ENCODE assay signal across 22 cellular contexts in the genomic region with DNA sequence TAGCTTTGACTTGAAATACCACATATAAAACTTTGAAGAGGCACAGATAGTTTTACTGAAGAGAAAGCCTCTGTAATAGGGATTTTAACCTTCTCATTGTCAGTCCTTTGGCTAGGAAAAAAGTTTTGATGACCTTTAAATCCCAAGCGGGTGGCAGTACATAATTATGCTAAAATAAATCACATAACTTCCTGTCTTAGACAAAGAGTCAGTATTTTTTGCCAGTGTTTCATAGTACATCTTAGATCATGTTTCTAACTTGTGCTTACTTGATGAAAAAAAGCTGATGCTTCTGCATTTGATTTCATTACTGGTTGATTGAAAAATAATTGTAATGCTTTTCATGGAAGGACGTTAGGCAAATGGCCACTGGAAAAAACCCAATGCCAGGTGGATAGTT. TPM values are rescaled to one million over a fixed set of nuclear protein-coding genes. Genes with fewer than 3 reads are reported as not detected.
DNase-seq lines count a peak whose midpoint lies in the region; ATAC-seq, FAIRE-seq and TF ChIP-seq lines count a peak whose summit lies in the region.
"Had no signal": no experiment of that assay in that cellular context is flagged by ENCODE, and none has a peak within 500 bp of the region (broad histone marks: within the 10 kb centered on the region; RNA-seq: fewer than 3 reads in every experiment).

No MANE protein-coding gene starts in this region.

- intact Hi-C loops in heart left ventricle (cut with DNase I) (loop anchor here in 2 of 10 donors (5.0 kb wide), 1 partner anchor 37 kb away; no protein-coding TSS in a partner anchor), Right ventricle myocardium inferior (cut with DNase I) (no loop called here), OCI-LY7 (cut with micrococcal nuclease; ENCODE audit: unreplicated experiment) (no loop called here)

- 22 to 47% (median 24%) methylated on average over 2 of the region's 2 CpGs for WGBS in heart left ventricle, 4 donors

- H3K79me2 ChIP-seq in OCI-LY7 (ENCODE audit: insufficient read depth, low read depth, low read length) = no peaks in the 10 kb centered on the region

- H3K4me3 ChIP-seq in heart left ventricle = no peak overlapping the region
- H3K4me3 ChIP-seq in OCI-LY7 (ENCODE audit: low read depth, low read length, poor library complexity, severe bottlenecking) = no peak overlapping the region
- no peak overlapping the region for H3K4me3 ChIP-seq in H7 (ENCODE audit: insufficient read depth, low read depth, low read length)

- no TSS peak for BruUV-seq in OCI-LY7 (replicated peaks; lab: Mats Ljungman, UMichigan)

- no peaks in the 10 kb centered on the region for H3K9me2 ChIP-seq in OCI-LY7 (ENCODE audit: insufficient read depth, low read length)

- DNase-seq in heart left ventricle (no peak), Right ventricle myocardium inferior (ENCODE audit: missing footprints) (no peak), OCI-LY7 (ENCODE audit: low spot score) (no peak), foreskin melanocyte (peak; percentile 61), substantia nigra (lab: John Stamatoyannopoulos, UW) (no peak), H7 (no peak), HTR-8/SVneo (ENCODE audit: insufficient read length, low spot score) (no peak)
- DNase-seq in stimulated activated naive CD4-positive, alpha-beta T cell treated with Interleukin-2 at 50 U/mL for 16 hours (lab: John Stamatoyannopoulos, UW) = no peak
- DNase-seq: 8988T; CD4-positive, CD25-positive, alpha-beta regulatory T cell; COR-L47; DMS 273 treated with DMSO at 0.1 percent for 48 hours; GDM1; H9; IMR-90; Karpas-422; NCI-H1048; NCI-H146; NCI-H2081; NK-92 treated with Interleukin-12 subunit alpha and Interleukin-12 subunit beta, amount 100 ng/mL, for 24 hours had no signal

- no peaks in the 10 kb centered on the region for H3K9me3 ChIP-seq in heart left ventricle
- no peaks in the 10 kb centered on the region for H3K9me3 ChIP-seq in OCI-LY7 (ENCODE audit: low read length)

- no peak for TF ChIP-seq POLR2A in heart left ventricle (IDR thresholded peaks at IDR 0.05)

- H3K27ac ChIP-seq in heart left ventricle (peak overlapping the region in 10 of 12 donors; percentile 2 to 77 (median 52)), OCI-LY7 (ENCODE audit: low read depth, low read length, poor library complexity, severe bottlenecking) (no peak overlapping the region), substantia nigra (ENCODE audit: low read depth, low read length, poor library complexity, severe bottlenecking) (peak overlapping the region; percentile 77)

- no peak for FAIRE-seq in HTR-8/SVneo (lab: Jason Lieb, UNC)

- H3K4me2 ChIP-seq in OCI-LY7 (ENCODE audit: low read length) = peak overlapping the region; percentile 5; the same call in 1 of the 2 replicates

- CTCF ChIA-PET in OCI-LY7 (lab: Charles Lee; ENCODE audit: unreplicated experiment) = no interaction called here

- ATAC-seq in heart left ventricle (no peak), Right ventricle myocardium inferior (no peak)

- no peak for TF ChIP-seq CTCF in heart left ventricle (IDR thresholded peaks at IDR 0.05)
- no peak for TF ChIP-seq CTCF in OCI-LY7 (conservative IDR thresholded peaks at IDR 0.05; ENCODE audit: low read length)

- H4K20me1 ChIP-seq in OCI-LY7 (ENCODE audit: insufficient read depth, low read length) = no peaks in the 10 kb centered on the region

- H3K36me3 ChIP-seq in heart left ventricle (peaks cover 0 to 32% (median 13%) of the 10 kb centered on the region in 9 donors), OCI-LY7 (ENCODE audit: insufficient read depth, low read length) (no peaks in the 10 kb centered on the region), H7 (replicated peaks; ENCODE audit: control insufficient read depth, insufficient read depth, low read length) (no peaks in the 10 kb centered on the region)

- POLR2A ChIA-PET in OCI-LY7 (lab: Charles Lee) = no interaction called here

- H3K27me3 ChIP-seq in heart left ventricle (no peaks in the 10 kb centered on the region), H7 (ENCODE audit: control insufficient read depth, insufficient read depth, low read length) (no peaks in the 10 kb centered on the region)

- H3K4me1 ChIP-seq in heart left ventricle (peaks cover 8 to 80% (median 59%) of the 10 kb centered on the region in 12 donors), OCI-LY7 (ENCODE audit: insufficient read depth, low read length, poor library complexity, severe bottlenecking) (peaks cover 9% of the 10 kb centered on the region)

- H2AFZ ChIP-seq in OCI-LY7 (ENCODE audit: low read length) = no peak overlapping the region; the same call in 1 of the 2 replicates

RNA-seq across cellular contexts. Expression of a gene that starts 5.8 kb away (rescaled TPM):
- 10 to 100 TPM; 35.3 to 91.1 (median 64.5) TPM for total RNA-seq in heart left ventricle
- polyA plus RNA-seq in heart left ventricle = 10 to 100 TPM; 37.3 to 95.9 TPM
- 27.1 TPM for total RNA-seq in Right ventricle myocardium inferior
- 3.0 and 4.0 TPM in 2 replicates for total RNA-seq in OCI-LY7 (2014; rRNA removed; shearing (Covaris generic))
- 0.25 and 1.1 TPM in 2 replicates for total RNA-seq in OCI-LY7 (2022)
- total RNA-seq in H7 (2014; rRNA removed; shearing (Covaris generic)) = 5.7 and 6.6 TPM in 2 replicates
- total RNA-seq: B cell, NCI-H460 had no signal
